1 cellular context compared by ENCODE assay signal in the genomic region with DNA sequence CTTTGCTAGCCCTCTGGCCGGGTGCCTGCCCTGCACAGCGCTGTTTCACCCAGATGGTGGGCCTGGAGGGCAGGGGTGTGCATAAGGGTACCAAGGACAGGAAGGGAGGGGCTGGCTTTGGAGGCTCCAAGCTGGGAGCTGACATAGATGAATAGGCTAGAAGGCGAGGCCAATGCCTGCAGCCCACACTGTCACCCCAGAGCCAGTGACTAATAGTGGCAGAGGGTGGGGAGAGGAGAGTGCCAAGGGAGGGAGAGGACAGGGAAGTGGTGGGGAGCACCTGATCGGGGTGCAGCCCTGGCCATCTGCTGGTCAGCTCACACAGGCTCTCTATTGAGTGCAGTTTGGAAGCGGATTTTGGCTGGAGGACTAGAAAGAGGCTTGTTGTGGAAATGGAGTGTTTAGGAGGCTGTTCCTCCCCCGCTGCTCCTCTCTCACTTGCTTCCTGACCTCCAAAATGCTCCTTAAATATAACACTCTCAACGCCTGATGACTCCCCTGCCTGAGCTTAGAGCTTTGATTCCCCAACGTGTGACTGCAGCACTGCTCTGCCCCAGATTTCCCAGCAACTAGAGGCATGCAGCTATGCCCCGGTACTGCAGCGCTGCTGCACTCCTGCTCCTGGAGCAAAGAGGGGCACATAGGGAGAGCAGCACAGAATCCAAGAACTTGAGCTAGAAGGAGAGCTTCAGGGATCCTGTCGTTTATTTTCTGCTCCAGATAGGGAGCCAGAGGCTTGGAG.
TF ChIP-seq lines count a peak whose summit lies in the region.

No MANE protein-coding gene starts in this region.

TF ChIP-seq in H1, 55 proteins besides CTCF, POLR2A, EP300 and RAD21:
- TF ChIP-seq JUND (IDR thresholded peaks at IDR 0.05; ENCODE audit: low read length): no peak
- TF ChIP-seq JUN (IDR thresholded peaks at IDR 0.05; ENCODE audit: low read depth, low read length): no peak
- no peak for TF ChIP-seq SIX5 (IDR thresholded peaks at IDR 0.05; ENCODE audit: low read depth, low read length)
- TF ChIP-seq TCF12 (IDR thresholded peaks at IDR 0.05; ENCODE audit: low read depth, low read length): no peak
- no peak for TF ChIP-seq CEBPB (IDR thresholded peaks at IDR 0.05; ENCODE audit: low read depth, low read length)
- no peak for TF ChIP-seq MAFK (IDR thresholded peaks at IDR 0.05; ENCODE audit: low read depth, low read length)
- TF ChIP-seq EGR1 (IDR thresholded peaks at IDR 0.05; ENCODE audit: borderline replicate concordance, low read depth, low read length): no peak
- TF ChIP-seq TEAD4 (IDR thresholded peaks at IDR 0.05; ENCODE audit: low read depth, low read length): no peak
- TF ChIP-seq BACH1 (IDR thresholded peaks at IDR 0.05; ENCODE audit: low read length): no peak
- TF ChIP-seq BRCA1 (IDR thresholded peaks at IDR 0.05; ENCODE audit: low read depth, low read length): no peak
- TF ChIP-seq TBP (IDR thresholded peaks at IDR 0.05; ENCODE audit: low read depth, low read length): no peak
- TF ChIP-seq RNF2 (IDR thresholded peaks at IDR 0.05; ENCODE audit: borderline replicate concordance, low read depth, low read length, missing control alignments, poor library complexity, severe bottlenecking): no peak
- no peak for TF ChIP-seq PHF8 (conservative IDR thresholded peaks at IDR 0.05; ENCODE audit: low read depth, low read length)
- no peak for TF ChIP-seq NANOG (IDR thresholded peaks at IDR 0.05; ENCODE audit: insufficient read depth, low read depth, low read length, poor library complexity, severe bottlenecking)
- no peak for TF ChIP-seq TAF1 (IDR thresholded peaks at IDR 0.05; ENCODE audit: low read depth, low read length)
- TF ChIP-seq SIN3A (conservative IDR thresholded peaks at IDR 0.05 in 1 of 2, IDR thresholded peaks at IDR 0.05 in 1 of 2; ENCODE audit: low read depth in 1 of 2, low read length in 2 of 2): no peak
- TF ChIP-seq TAF7 (optimal IDR thresholded peaks at IDR 0.05; ENCODE audit: borderline replicate concordance, low read depth, low read length): no peak
- TF ChIP-seq RXRA (IDR thresholded peaks at IDR 0.05; ENCODE audit: insufficient read depth, low read depth, low read length): no peak
